ENCODE assay signal across 8 cellular contexts in genomic region chr11:14308114-14308896, GRCh38. TPM values are rescaled to one million over a fixed set of nuclear protein-coding genes. Genes with fewer than 3 reads are reported as not detected.
A peak's percentile ranks its signal among the peaks of the same experiment; 100 is the strongest.
DNase-seq lines count a peak whose midpoint lies in the region; ATAC-seq, FAIRE-seq and TF ChIP-seq lines count a peak whose summit lies in the region.

No MANE protein-coding gene starts in this region.

- H3K9me3 Mint-ChIP-seq in chondrocyte (ENCODE audit: low read depth), result no peaks in the 10 kb centered on the region

- no peak overlapping the region for H3K4me3 Mint-ChIP-seq in chondrocyte (ENCODE audit: unreplicated experiment)

- H3K4me1 ChIP-seq in mucosa of descending colon (ENCODE audit: low read depth), result peaks cover 22% of the 10 kb centered on the region

- no peak overlapping the region for H3K4me3 ChIP-seq in mucosa of descending colon

- DNase-seq in NCI-H748 treated with DMSO at 0.1 percent for 48 hours (lab: John Stamatoyannopoulos, UW) (peak; percentile 25), chondrocyte (ENCODE audit: low spot score) (no peak), mucosa of descending colon (peak in 1 of 3 donors; percentile 17), GOT3 (lab: John Stamatoyannopoulos, UW) (no peak), cerebellar nuclear complex (lab: John Stamatoyannopoulos, UW) (no peak)

- no peaks in the 10 kb centered on the region for H3K9me3 ChIP-seq in mucosa of descending colon

- H3K27ac Mint-ChIP-seq in chondrocyte (ENCODE audit: unreplicated experiment), result no peak overlapping the region

- ATAC-seq in HG02973 (IDR thresholded peaks at IDR 0.05; ENCODE audit: unreplicated experiment), result peak; percentile 36
- ATAC-seq in mucosa of descending colon, result peak; percentile 87

- peak; percentile 29 for FAIRE-seq in A204.1 (lab: Jason Lieb, UNC)

- intact Hi-C loops in mucosa of descending colon (cut with DNase I, micrococcal nuclease), result no loop called here

- no peaks in the 10 kb centered on the region for H3K36me3 Mint-ChIP-seq in chondrocyte (ENCODE audit: low read depth)

- peaks cover 30% of the 10 kb centered on the region for H3K4me1 Mint-ChIP-seq in chondrocyte (ENCODE audit: low read depth)

- TF ChIP-seq CTCF in GM12874 (IDR thresholded peaks at IDR 0.05; ENCODE audit: insufficient read depth, low read depth, low read length) (peak; percentile 58; the same call in 1 of the 2 replicates), chondrocyte (IDR thresholded peaks at IDR 0.05) (peak; percentile 83), mucosa of descending colon (IDR thresholded peaks at IDR 0.05) (peak; percentile 7)

- no peaks in the 10 kb centered on the region for H3K36me3 ChIP-seq in mucosa of descending colon (ENCODE audit: low read depth)

- no peaks in the 10 kb centered on the region for H3K27me3 Mint-ChIP-seq in chondrocyte (ENCODE audit: low read depth)

RNA-seq across cellular contexts. Expression of gene RRAS2, which starts 50.7 kb away (rescaled TPM):
- total RNA-seq in chondrocyte (55.8 to 76.9 TPM (median 74.1 TPM) in 3 replicates), mucosa of descending colon (10 to 100 TPM; 23.5 to 43.3 (median 27.6) TPM)

Comparison
In these comparisons a context has a peak if more than half of its experiments do, and no peak if none do; other contexts are left out.
1. CTCF ChIP-seq: peak in every context shown above with its lines; median percentile 83 in chondrocyte; 58 in GM12874; 7 in mucosa of descending colon.